In the genomic region with DNA sequence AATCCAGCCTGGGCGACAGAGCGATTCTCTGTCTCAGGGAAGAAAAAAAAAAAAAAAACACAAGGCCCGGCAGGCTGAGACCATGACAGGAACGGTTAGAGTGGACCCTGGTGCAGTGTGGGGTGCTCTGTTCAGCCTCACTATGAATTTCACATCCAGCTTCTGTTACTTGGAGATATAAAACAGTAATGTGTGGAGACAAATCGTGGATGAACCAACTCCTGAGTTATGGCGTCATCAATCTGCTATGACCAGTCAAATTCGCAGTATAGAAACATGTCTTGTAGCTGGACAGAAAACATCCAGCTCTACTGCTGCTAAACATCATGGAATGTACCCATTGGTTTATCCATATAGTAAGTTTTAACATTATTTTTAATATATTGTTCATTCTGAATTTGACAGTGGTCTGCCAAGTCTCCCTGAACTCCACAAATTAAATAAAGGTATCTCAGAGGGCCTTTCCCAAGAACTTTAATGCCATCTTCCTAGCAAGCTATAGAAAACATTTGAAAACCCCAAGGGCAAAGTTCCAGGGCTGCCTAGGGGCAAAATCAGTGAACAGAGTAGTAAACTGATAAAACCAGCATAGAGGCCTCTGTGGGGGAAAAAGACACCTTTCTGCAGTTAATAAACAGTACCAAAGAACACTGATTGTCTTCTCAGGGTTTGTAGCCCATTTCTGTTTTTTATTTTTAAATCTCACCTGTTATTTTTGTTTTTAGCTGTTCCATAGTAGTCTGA, we compare ENCODE assay signal across 23 cellular contexts.
"Had no signal": no experiment of that assay in that cellular context is flagged by ENCODE, and none has a peak within 500 bp of the region (broad histone marks: within the 10 kb centered on the region; RNA-seq: fewer than 3 reads in every experiment).

No MANE protein-coding gene starts in this region.

- H3K4me3 Mint-ChIP-seq: activated CD4-positive, alpha-beta memory T cell treated with anti-CD3 and anti-CD28 coated beads, Interleukin-2, amount 10 ng/mL, durations not matched to agents 7 days and 5 days; activated CD8-positive, alpha-beta memory T cell treated with anti-CD3 and anti-CD28 coated beads, Interleukin-2, amount 10 ng/mL, durations not matched to agents 7 days and 5 days; stimulated activated naive CD8-positive, alpha-beta T cell treated with anti-CD3 and anti-CD28 coated beads, Interleukin-15, amount 100 ng/mL, for 72 hours; WTC11 had no signal

- DNase-seq: activated CD4-positive, alpha-beta memory T cell treated with anti-CD3 and anti-CD28 coated beads, Interleukin-2, amount 10 ng/mL, durations not matched to agents 7 days and 5 days; activated CD4-positive, alpha-beta T cell treated with anti-CD3 and anti-CD28 coated beads for 4 hours; activated CD8-positive, alpha-beta memory T cell treated with anti-CD3 and anti-CD28 coated beads, Interleukin-2, amount 10 ng/mL, durations not matched to agents 7 days and 5 days; adrenal gland; dermis blood vessel endothelial cell; effector memory CD4-positive, alpha-beta T cell; heart right ventricle; immature natural killer cell; mesendoderm; occipital lobe; posterior cingulate gyrus; retina; stimulated activated CD4-positive, alpha-beta T cell treated with anti-CD3 and anti-CD28 coated beads, Interleukin-12 subunit alpha, Interleukin-12 subunit beta, amount 100 ng/mL, for 4 hours; stimulated activated CD4-positive, alpha-beta T cell treated with anti-CD3 and anti-CD28 coated beads, Interleukin-1b, Interleukin-23, amount 100 ng/mL, for 48 hours; stimulated activated naive CD8-positive, alpha-beta T cell treated with anti-CD3 and anti-CD28 coated beads, Interleukin-15, amount 100 ng/mL, for 72 hours; SW 1271; upper lobe of left lung had no signal

- H3K36me3 ChIP-seq: adrenal gland, esophagus muscularis mucosa, gastroesophageal sphincter, heart right ventricle, upper lobe of left lung had no signal

- H3K27me3 ChIP-seq: adrenal gland, esophagus muscularis mucosa, gastroesophageal sphincter, heart right ventricle, upper lobe of left lung had no signal

- H3K27ac Mint-ChIP-seq: activated CD4-positive, alpha-beta memory T cell treated with anti-CD3 and anti-CD28 coated beads, Interleukin-2, amount 10 ng/mL, durations not matched to agents 7 days and 5 days; activated CD8-positive, alpha-beta memory T cell treated with anti-CD3 and anti-CD28 coated beads, Interleukin-2, amount 10 ng/mL, durations not matched to agents 7 days and 5 days; stimulated activated naive CD8-positive, alpha-beta T cell treated with anti-CD3 and anti-CD28 coated beads, Interleukin-15, amount 100 ng/mL, for 72 hours had no signal

- H3K27ac ChIP-seq: adrenal gland had no signal

- ATAC-seq: activated CD8-positive, alpha-beta memory T cell treated with anti-CD3 and anti-CD28 coated beads, Interleukin-2, amount 10 ng/mL, durations not matched to agents 7 days and 5 days; activated naive CD4-positive, alpha-beta T cell treated with anti-CD3 and anti-CD28 coated beads, Interleukin-2, amount 50 U/mL, for 72 hours; gastroesophageal sphincter; stimulated activated naive CD8-positive, alpha-beta T cell treated with anti-CD3 and anti-CD28 coated beads, Interleukin-15, amount 100 ng/mL, for 72 hours had no signal

- H3K36me3 Mint-ChIP-seq: immature natural killer cell, WTC11 had no signal

- H3K4me3 ChIP-seq: adrenal gland, esophagus muscularis mucosa, gastroesophageal sphincter, heart right ventricle, upper lobe of left lung had no signal

- FAIRE-seq: astrocyte, endothelial cell of umbilical vein had no signal

- H3K9me3 ChIP-seq: adrenal gland, esophagus muscularis mucosa, gastroesophageal sphincter, heart right ventricle, upper lobe of left lung had no signal

- H3K27me3 Mint-ChIP-seq: activated CD4-positive, alpha-beta memory T cell treated with anti-CD3 and anti-CD28 coated beads, Interleukin-2, amount 10 ng/mL, durations not matched to agents 7 days and 5 days; activated CD8-positive, alpha-beta memory T cell treated with anti-CD3 and anti-CD28 coated beads, Interleukin-2, amount 10 ng/mL, durations not matched to agents 7 days and 5 days; stimulated activated naive CD8-positive, alpha-beta T cell treated with anti-CD3 and anti-CD28 coated beads, Interleukin-15, amount 100 ng/mL, for 72 hours had no signal

- H3K9me3 Mint-ChIP-seq: activated CD4-positive, alpha-beta memory T cell treated with anti-CD3 and anti-CD28 coated beads, Interleukin-2, amount 10 ng/mL, durations not matched to agents 7 days and 5 days; immature natural killer cell; stimulated activated naive CD8-positive, alpha-beta T cell treated with anti-CD3 and anti-CD28 coated beads, Interleukin-15, amount 100 ng/mL, for 72 hours; WTC11 had no signal
